In genomic region chr4:62117879-62118278, GRCh38 we compare ENCODE assay signal across 22 cellular contexts.
"Had no signal": no experiment of that assay in that cellular context is flagged by ENCODE, and none has a peak within 500 bp of the region (broad histone marks: within the 10 kb centered on the region; RNA-seq: fewer than 3 reads in every experiment).

No MANE protein-coding gene starts in this region.

- H3K9me3 ChIP-seq: left ventricle myocardium inferior, mucosa of descending colon, ovary, right atrium auricular region, right lobe of liver, tibial nerve, upper lobe of left lung had no signal

- ATAC-seq: mucosa of descending colon; naive thymus-derived CD4-positive, alpha-beta T cell; natural killer cell treated with Interleukin-12 subunit alpha and Interleukin-12 subunit beta and Interleukin-15 and Interleukin-18, amount 100 ng/mL, for 72 hours; right lobe of liver; stimulated activated memory B cell treated with anti-CD40 and anti-IgM and Interleukin-4, amounts not matched to agents 10 μg/mL and 1 μg/mL and 100 μg/mL, for 72 hours; stimulated activated naive CD8-positive, alpha-beta T cell treated with anti-CD3 and anti-CD28 coated beads, Interleukin-15, amount 100 ng/mL, for 72 hours had no signal

- H3K4me1 ChIP-seq: left ventricle myocardium inferior, right atrium auricular region, right lobe of liver, tibial nerve, upper lobe of left lung had no signal

- H3K4me3 ChIP-seq: hepatocyte, left ventricle myocardium inferior, lung, mucosa of descending colon, ovary, right atrium auricular region, right lobe of liver, smooth muscle cell, tibial nerve, upper lobe of left lung had no signal

- H3K27ac ChIP-seq: hepatocyte, left ventricle myocardium inferior, ovary, right atrium auricular region, right lobe of liver, tibial nerve, upper lobe of left lung had no signal

- H3K36me3 ChIP-seq: left ventricle myocardium inferior, ovary, right atrium auricular region, right lobe of liver, tibial nerve, upper lobe of left lung had no signal

- H3K27me3 ChIP-seq: hepatocyte, ovary, right atrium auricular region, right lobe of liver, tibial nerve, upper lobe of left lung had no signal

- DNase-seq: islet precursor cell; left ventricle myocardium inferior; midbrain; mucosa of descending colon; naive thymus-derived CD4-positive, alpha-beta T cell; ovary; right lobe of liver; stimulated activated CD4-positive, alpha-beta T cell treated with anti-CD3 and anti-CD28 coated beads, Interleukin-1b, Interleukin-23, amount 100 ng/mL, for 48 hours; stimulated activated CD4-positive, alpha-beta T cell treated with anti-CD3 and anti-CD28 coated beads, Interleukin-2, amount 100 ng/mL, for 48 hours; stimulated activated CD4-positive, alpha-beta T cell treated with anti-CD3 and anti-CD28 coated beads, Interleukin-4, amount 100 ng/mL, for 4 hours; stimulated activated CD8-positive, alpha-beta memory T cell treated with anti-CD3 and anti-CD28 coated beads, Interleukin-4, amount 100 ng/mL, for 48 hours; stimulated activated naive CD4-positive, alpha-beta T cell treated with Interleukin-2 at 50 U/mL for 16 hours; stimulated activated naive CD8-positive, alpha-beta T cell treated with anti-CD3 and anti-CD28 coated beads, Interleukin-15, amount 100 ng/mL, for 72 hours; substantia nigra; upper lobe of left lung had no signal
